ENCODE assay signal across 20 cellular contexts in the genomic region with DNA sequence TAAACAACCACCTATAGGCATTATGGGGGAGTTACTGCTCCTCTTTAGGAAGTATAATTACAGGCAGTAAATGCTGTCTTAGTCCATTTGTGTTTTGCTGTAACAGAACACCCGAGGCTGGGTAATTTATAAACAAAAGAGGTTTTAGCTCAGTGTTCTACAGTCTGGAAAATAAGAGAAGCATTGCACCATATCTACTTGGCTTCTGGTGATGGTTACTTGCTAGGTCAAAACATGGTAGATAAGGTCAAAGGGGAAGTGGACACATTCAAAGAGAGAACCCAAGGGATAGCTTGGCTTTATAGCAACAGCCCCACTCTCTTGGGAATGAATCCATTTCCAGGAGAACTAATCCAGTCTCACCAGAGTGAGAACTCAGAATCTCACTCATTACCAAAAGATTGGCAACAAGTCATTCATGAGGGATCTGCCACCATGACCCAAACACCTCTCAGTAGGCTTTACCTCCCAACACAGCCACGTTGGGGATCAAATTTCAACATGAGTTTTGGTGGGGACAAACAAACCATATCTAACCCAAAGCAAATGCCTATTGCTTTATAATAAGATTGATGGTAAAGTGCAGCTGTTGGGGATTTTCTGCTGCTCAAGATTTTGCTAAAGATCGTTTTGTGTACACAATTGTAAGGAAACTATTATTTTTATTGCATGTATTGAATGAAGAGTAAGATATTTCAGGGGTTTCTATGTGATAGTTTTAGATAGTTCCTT. TPM values are rescaled to one million over a fixed set of nuclear protein-coding genes. Genes with fewer than 3 reads are reported as not detected.
DNase-seq lines count a peak whose midpoint lies in the region; ATAC-seq and TF ChIP-seq lines count a peak whose summit lies in the region.
"Had no signal": no experiment of that assay in that cellular context is flagged by ENCODE, and none has a peak within 500 bp of the region (broad histone marks: within the 10 kb centered on the region; RNA-seq: fewer than 3 reads in every experiment).

No MANE protein-coding gene starts in this region.

- WGBS in GM23248 (ENCODE audit: low coverage in 1 of 2, low lambda C conversion rate in 2 of 2, missing lambda C conversion rate in 2 of 2), 2 experiments: 51 to 57% methylated on average over 3 of the region's 3 CpGs

- H3K27me3 ChIP-seq in ACC112 (ENCODE audit: insufficient read depth, low read length) (no peaks in the 10 kb centered on the region), GM23248 (replicated peaks; ENCODE audit: insufficient read depth) (no peaks in the 10 kb centered on the region), SJCRH30 (no peaks in the 10 kb centered on the region), WERI-Rb-1 (ENCODE audit: insufficient read depth, low read depth, severe bottlenecking) (no peaks in the 10 kb centered on the region)

- peaks cover 19% of the 10 kb centered on the region for H3F3A ChIP-seq in GM23248 (ENCODE audit: insufficient read depth)

- peak overlapping the region; percentile 53 for H3K4me2 ChIP-seq in GM23248 (ENCODE audit: unreplicated experiment)

- no peak for ATAC-seq in HG02763 (IDR thresholded peaks at IDR 0.05; ENCODE audit: unreplicated experiment)
- ATAC-seq: HepG2, mucosa of descending colon, sciatic nerve had no signal

- H3K4me3 ChIP-seq in ACC112 (ENCODE audit: low read depth, low read length): no peak overlapping the region
- no peak overlapping the region for H3K4me3 ChIP-seq in GM23248
- no peak overlapping the region for H3K4me3 ChIP-seq in SJCRH30
- H3K4me3 ChIP-seq in WERI-Rb-1 (ENCODE audit: low read depth, low read length): no peak overlapping the region
- H3K4me3 ChIP-seq: mucosa of descending colon had no signal

- in situ Hi-C loops in GM23248 (cut with MboI): no loop called here

- no peak overlapping the region for H3K9ac ChIP-seq in GM23248

- H3K27ac ChIP-seq in ACC112 (ENCODE audit: low read depth, low read length) (peak overlapping the region; percentile 43), GM23248 (peak overlapping the region; percentile 59), SJCRH30 (peak overlapping the region; percentile 89), WERI-Rb-1 (no peak overlapping the region)

- H3K4me1 ChIP-seq in ACC112 (ENCODE audit: control insufficient read depth, insufficient read depth, low read length, unreplicated experiment) (peaks cover 23% of the 10 kb centered on the region), GM23248 (ENCODE audit: insufficient read depth) (peaks cover 26% of the 10 kb centered on the region), SJCRH30 (peaks cover 27% of the 10 kb centered on the region)

- H3K79me2 ChIP-seq in ACC112 (ENCODE audit: control insufficient read depth, insufficient read depth, low read length, unreplicated experiment): peaks cover 77% of the 10 kb centered on the region
- H3K79me2 ChIP-seq in GM23248 (ENCODE audit: insufficient read depth): peaks cover 100% of the 10 kb centered on the region

- no peaks in the 10 kb centered on the region for H3K9me2 ChIP-seq in GM23248 (ENCODE audit: insufficient read depth)

- H4K20me1 ChIP-seq in GM23248 (ENCODE audit: insufficient read depth): no peaks in the 10 kb centered on the region

- H2AFZ ChIP-seq in ACC112 (ENCODE audit: low read length, unreplicated experiment): no peak overlapping the region
- no peak overlapping the region for H2AFZ ChIP-seq in GM23248

- H3K36me3 ChIP-seq in ACC112 (ENCODE audit: insufficient read depth, low read length) (no peaks in the 10 kb centered on the region), GM23248 (ENCODE audit: low read depth) (no peaks in the 10 kb centered on the region), SJCRH30 (peaks cover 15% of the 10 kb centered on the region), WERI-Rb-1 (no peaks in the 10 kb centered on the region)

- no peak for TF ChIP-seq CTCF in WERI-Rb-1 (IDR thresholded peaks at IDR 0.05; ENCODE audit: low read depth, low read length)

- no peaks in the 10 kb centered on the region for H3K9me3 ChIP-seq in GM23248 (ENCODE audit: low read depth)
- no peaks in the 10 kb centered on the region for H3K9me3 ChIP-seq in SJCRH30 (replicated peaks)
- H3K9me3 ChIP-seq in WERI-Rb-1 (ENCODE audit: severe bottlenecking): no peaks in the 10 kb centered on the region
- H3K9me3 ChIP-seq: mucosa of descending colon had no signal

- DNase-seq in GM23248: no peak
- DNase-seq in SJCRH30: peak; percentile 73 to 88
- DNase-seq in iris pigment epithelial cell (ENCODE audit: low read depth): peak; percentile 65
- DNase-seq in WERI-Rb-1: no peak
- no peak for DNase-seq in medulla oblongata (ENCODE audit: extremely low spot score)
- DNase-seq in SIG-M5 treated with dmso at 0.1 percent for 504 hours (lab: John Stamatoyannopoulos, UW; ENCODE audit: unreplicated experiment): no peak
- DNase-seq: activated CD4-positive, alpha-beta T cell treated with anti-CD3 and anti-CD28 coated beads, Interleukin-2, amount 50 U/mL, for 4 hours; activated T-cell treated with anti-CD3 and anti-CD28 coated beads for 4 hours; effector memory CD4-positive, alpha-beta T cell; hypothalamus; mucosa of descending colon; NCI-H1092; NCI-H2171; occipital lobe; RPMI8226; stimulated activated CD4-positive, alpha-beta T cell treated with anti-CD3 and anti-CD28 coated beads, Interleukin-2, amount 100 ng/mL, for 24 hours had no signal

RNA-seq across cellular contexts. Expression of a gene that starts 32.6 kb away (rescaled TPM):
- total RNA-seq in GM23248 (2014; rRNA removed; shearing (Covaris generic)): 51.7 and 56.3 TPM in 2 replicates
- 25.7 and 29.2 TPM in 2 replicates for polyA plus RNA-seq in GM23248 (2016; fragmentation: Nextera tagmentation; extraction: Ambion mirVana)
- total RNA-seq in SJCRH30 (2014; rRNA removed; shearing (Covaris generic)): 260 and 299 TPM in 2 replicates

Comparison
In these comparisons a context has a peak if more than half of its experiments do, and no peak if none do; other contexts are left out.
1. DNase-seq: peak in SJCRH30 (2 of 2) and iris pigment epithelial cell (single experiment); none in GM23248 (single experiment), WERI-Rb-1 (single experiment), medulla oblongata (single experiment) and SIG-M5 treated with dmso at 0.1 percent for 504 hours (single experiment).